ENCODE assay signal across 9 cellular contexts in genomic region chr11:6610591-6610990, GRCh38. TPM values are rescaled to one million over a fixed set of nuclear protein-coding genes. Genes with fewer than 3 reads are reported as not detected.
DNase-seq lines count a peak whose midpoint lies in the region; ATAC-seq and TF ChIP-seq lines count a peak whose summit lies in the region.
"Had no signal": no experiment of that assay in that cellular context is flagged by ENCODE, and none has a peak within 500 bp of the region (broad histone marks: within the 10 kb centered on the region; RNA-seq: fewer than 3 reads in every experiment).

No MANE protein-coding gene starts in this region.

- peak overlapping the region; percentile 92; the same call in 1 of the 2 replicates for H3K23ac ChIP-seq in IMR-90 (ENCODE audit: low read depth, low read length)

- 0 out of 4 replicates have a peak overlapping the region, but pooled peaks of 1 of the 2 experiments have one; percentile 19 for H4K8ac ChIP-seq in IMR-90 (ENCODE audit: low read depth in 2 of 2, low read length in 2 of 2)

- H2AK9ac ChIP-seq in IMR-90 (replicated peaks; ENCODE audit: low read depth, low read length, poor library complexity) = no peak overlapping the region

- H3K18ac ChIP-seq in IMR-90 (ENCODE audit: low read depth, low read length) = no peak overlapping the region

- in situ Hi-C loops in IMR-90 (cut with MboI; ENCODE audit: low sequenced_read_pairs) (no loop called here), brain microvascular endothelial cell (cut with HindIII; ENCODE audit: low pct_ligation_motif_present, low sequenced_read_pairs) (no loop called here), HAP-1 (cut with MboI; ENCODE audit: low sequenced_read_pairs) (loop anchor here (5.0 kb wide), 1 partner anchor 72 kb away; the partner anchor contains the start of gene MRPL17)

- H3K27me3 ChIP-seq in IMR-90 (ENCODE audit: control insufficient read depth, insufficient read depth, low read length) = no peaks in the 10 kb centered on the region
- no peaks in the 10 kb centered on the region for H3K27me3 ChIP-seq in brain microvascular endothelial cell (replicated peaks)
- no peaks in the 10 kb centered on the region for H3K27me3 ChIP-seq in muscle layer of colon (ENCODE audit: control insufficient read depth in 1 of 2, insufficient read depth in 2 of 2, low read length in 2 of 2)
- H3K27me3 ChIP-seq in HAP-1 (ENCODE audit: low read depth) = no peaks in the 10 kb centered on the region

- 100% methylated on average over 1 of the region's 6 CpGs; no CpG with 5 or more reads in 1 of the 2 experiments for WGBS in IMR-90 (ENCODE audit: extremely low coverage in 2 of 2, insufficient read length in 1 of 2), 2 experiments

- intact Hi-C loops in IMR-90 (cut with micrococcal nuclease) = no loop called here

- H3K9me1 ChIP-seq in IMR-90 (ENCODE audit: insufficient read depth, low read length) = peaks cover 33% of the 10 kb centered on the region

- H3K9me3 ChIP-seq in IMR-90 (ENCODE audit: control insufficient read depth, insufficient read depth, low read length) = no peaks in the 10 kb centered on the region
- H3K9me3 ChIP-seq in muscle layer of colon (ENCODE audit: low read length) = no peaks in the 10 kb centered on the region
- no peaks in the 10 kb centered on the region for H3K9me3 ChIP-seq in HAP-1

- H3K56ac ChIP-seq in IMR-90 (ENCODE audit: extremely low read depth, insufficient read depth, low read length) = no peak overlapping the region

- H2AFZ ChIP-seq in IMR-90 (replicated peaks; ENCODE audit: low read length, poor library complexity) = no peak overlapping the region

- no peak overlapping the region for H3K4ac ChIP-seq in IMR-90 (ENCODE audit: low read depth, low read length)

- H3K4me3 ChIP-seq in IMR-90 (ENCODE audit: insufficient read depth, low read depth, low read length) (no peak overlapping the region), brain microvascular endothelial cell (ENCODE audit: low read depth, low read length) (peak overlapping the region; percentile 74), muscle layer of colon (ENCODE audit: low read depth in 1 of 2, low read length in 2 of 2) (peak overlapping the region in 1 of 2 donors; percentile 71), HAP-1 (no peak overlapping the region; the same call in 1 of the 2 replicates)

- ATAC-seq in IMR-90 (ENCODE audit: low read depth) (no peak), left lobe of liver (no peak), HG03432 (IDR thresholded peaks at IDR 0.05; ENCODE audit: unreplicated experiment) (no peak)

- H3K4me1 ChIP-seq in IMR-90 (ENCODE audit: control insufficient read depth, insufficient read depth, low read length) (peaks cover 31% of the 10 kb centered on the region), muscle layer of colon (ENCODE audit: insufficient read depth, low read length) (peaks cover 66% of the 10 kb centered on the region), HAP-1 (peaks cover 19% of the 10 kb centered on the region)

- H2AK5ac ChIP-seq in IMR-90 (ENCODE audit: low read depth, low read length) = peak overlapping the region; percentile 20; the same call in 1 of the 2 replicates

- peak overlapping the region; percentile 96; the same call in 1 of the 2 replicates for H3K9ac ChIP-seq in IMR-90 (ENCODE audit: low read depth, low read length)
- peak overlapping the region; percentile 89 for H3K9ac ChIP-seq in muscle layer of colon (ENCODE audit: low read length)

- no peak for TF ChIP-seq CTCF in 22Rv1 (IDR thresholded peaks at IDR 0.05)
- TF ChIP-seq CTCF in IMR-90 (conservative IDR thresholded peaks at IDR 0.05; ENCODE audit: low read depth, low read length) = no peak
- no peak for TF ChIP-seq CTCF in brain microvascular endothelial cell (IDR thresholded peaks at IDR 0.05; ENCODE audit: low read depth, low read length, missing control alignments)

- TF ChIP-seq RAD21 in IMR-90 (IDR thresholded peaks at IDR 0.05; ENCODE audit: low read length) = no peak

- dilution Hi-C loops in IMR-90 (cut with HindIII; ENCODE audit: low sequenced_read_pairs, unreplicated experiment) = no loop called here

- H2BK120ac ChIP-seq in IMR-90 (ENCODE audit: low read depth, low read length) = no peak overlapping the region

- peaks cover 31 to 73% of the 10 kb centered on the region in 2 experiments for H3K79me1 ChIP-seq in IMR-90 (ENCODE audit: low read depth in 1 of 2, low read length in 2 of 2)

- CTCF ChIA-PET in IMR-90 (lab: Yijun Ruan, JAX) = no interaction called here

- no peak overlapping the region for H2BK15ac ChIP-seq in IMR-90 (ENCODE audit: low read depth, low read length)

- BruUV-seq in IMR-90 (replicated peaks; lab: Mats Ljungman, UMichigan) = no TSS peak

- peaks cover 8% of the 10 kb centered on the region for H4K20me1 ChIP-seq in IMR-90 (ENCODE audit: insufficient read depth, low read length)

- no peak for TF ChIP-seq POLR2A in IMR-90 (IDR thresholded peaks at IDR 0.05; ENCODE audit: low read depth, low read length)

- H4K5ac ChIP-seq in IMR-90 (ENCODE audit: low read depth, low read length) = no peak overlapping the region

- peak overlapping the region; percentile 98 for H3K27ac ChIP-seq in 22Rv1
- H3K27ac ChIP-seq in IMR-90 (ENCODE audit: insufficient read depth, low read length) = peak overlapping the region; percentile 84; the same call in 1 of the 2 replicates
- no peak overlapping the region for H3K27ac ChIP-seq in brain microvascular endothelial cell
- peak overlapping the region; percentile 97 for H3K27ac ChIP-seq in muscle layer of colon (ENCODE audit: low read depth, low read length)

- H3K14ac ChIP-seq in IMR-90 (replicated peaks; ENCODE audit: low read depth, low read length) = no peak overlapping the region

- no peak overlapping the region for H2BK5ac ChIP-seq in IMR-90 (ENCODE audit: low read depth, low read length, poor library complexity, severe bottlenecking)

- H3K36me3 ChIP-seq in IMR-90 (ENCODE audit: control insufficient read depth, insufficient read depth, low read length) (peaks cover 55% of the 10 kb centered on the region), brain microvascular endothelial cell (replicated peaks) (peaks cover 53% of the 10 kb centered on the region), muscle layer of colon (ENCODE audit: insufficient read depth, low read length) (peaks cover 62% of the 10 kb centered on the region), HAP-1 (replicated peaks) (peaks cover 47% of the 10 kb centered on the region)

- DNase-seq in IMR-90 = no peak
- no peak for DNase-seq in brain microvascular endothelial cell
- DNase-seq in HAP-1 (ENCODE audit: low spot score in 2 of 2) = no peak
- DNase-seq in mucosa of gallbladder (ENCODE audit: low spot score) = no peak
- no peak for DNase-seq in left lobe of liver (ENCODE audit: low spot score)
- DNase-seq: stimulated activated naive CD4-positive, alpha-beta T cell had no signal

- H4K91ac ChIP-seq in IMR-90 (ENCODE audit: insufficient read depth, low read depth, low read length) = no peak overlapping the region

- peak overlapping the region; percentile 96; the same call in 1 of the 2 replicates for H3K4me2 ChIP-seq in IMR-90 (ENCODE audit: low read depth, low read length)

- POLR2A ChIA-PET in IMR-90 (lab: Charles Lee; ENCODE audit: unreplicated experiment) = no interaction called here

- H2BK20ac ChIP-seq in IMR-90 (ENCODE audit: low read depth, low read length) = no peak overlapping the region

TF ChIP-seq in IMR-90, 13 proteins besides CTCF, POLR2A, EP300 and RAD21 (continues in another document):
- TF ChIP-seq ELK1 (IDR thresholded peaks at IDR 0.05; ENCODE audit: borderline replicate concordance, low read depth, low read length) = no peak
- TF ChIP-seq SMC3 (IDR thresholded peaks at IDR 0.05; ENCODE audit: low read depth, low read length) = no peak
- no peak for TF ChIP-seq RCOR1 (IDR thresholded peaks at IDR 0.05; ENCODE audit: insufficient replicate concordance, low read length)

RNA-seq across cellular contexts. Expression of gene TAF10, which starts 1.4 kb away (rescaled TPM):
- total RNA-seq in IMR-90 (2012; rRNA removed) (18.6 and 24.4 TPM in 2 replicates), mucosa of gallbladder (142 TPM), left lobe of liver (52.5 TPM)
- polyA plus RNA-seq in IMR-90 (2012; rRNA removed) = 132 and 180 TPM in 2 replicates
- polyA plus RNA-seq in IMR-90 (2012; cell fraction: cytosol; rRNA removed) = 73.3 and 76.1 TPM in 2 replicates
- polyA plus RNA-seq in IMR-90 (2012; cell fraction: nucleus; rRNA removed; ENCODE audit: low replicate concordance) = 71.9 and 78.4 TPM in 2 replicates

RNA-seq across cellular contexts. Expression of gene ILK, which starts 7.0 kb away (rescaled TPM):
- total RNA-seq in IMR-90 (2012; rRNA removed) = 272 and 339 TPM in 2 replicates
- 367 and 389 TPM in 2 replicates for polyA plus RNA-seq in IMR-90 (2012; rRNA removed)
- polyA plus RNA-seq in IMR-90 (2012; cell fraction: cytosol; rRNA removed) = 266 and 365 TPM in 2 replicates
- 346 and 590 TPM in 2 replicates for polyA plus RNA-seq in IMR-90 (2012; cell fraction: nucleus; rRNA removed; ENCODE audit: low replicate concordance)
- total RNA-seq in mucosa of gallbladder = 261 TPM
- total RNA-seq in left lobe of liver = 41.1 TPM

RNA-seq across cellular contexts. Expression of gene RRP8, which starts 7.2 kb away (rescaled TPM):
- total RNA-seq in IMR-90 (2012; rRNA removed) (11.1 and 11.5 TPM in 2 replicates), mucosa of gallbladder (25.8 TPM), left lobe of liver (14.4 TPM)
- polyA plus RNA-seq in IMR-90 (2012; rRNA removed) = 9.0 and 10.8 TPM in 2 replicates
- 2.5 and 3.4 TPM in 2 replicates for polyA plus RNA-seq in IMR-90 (2012; cell fraction: cytosol; rRNA removed)
- 6.7 and 14.2 TPM in 2 replicates for polyA plus RNA-seq in IMR-90 (2012; cell fraction: nucleus; rRNA removed; ENCODE audit: low replicate concordance)

RNA-seq across cellular contexts. Expression of gene TPP1, which starts 8.6 kb away (rescaled TPM):
- total RNA-seq in IMR-90 (2012; rRNA removed) (16.7 and 33.5 TPM in 2 replicates), mucosa of gallbladder (161 TPM), left lobe of liver (62.4 TPM)
- 66.2 and 108 TPM in 2 replicates for polyA plus RNA-seq in IMR-90 (2012; rRNA removed)
- polyA plus RNA-seq in IMR-90 (2012; cell fraction: cytosol; rRNA removed) = 41.8 and 75.0 TPM in 2 replicates
- polyA plus RNA-seq in IMR-90 (2012; cell fraction: nucleus; rRNA removed; ENCODE audit: low replicate concordance) = 76.6 and 101 TPM in 2 replicates

RNA-seq across cellular contexts. Expression of gene DCHS1, which starts 45.0 kb away (rescaled TPM):
- total RNA-seq in IMR-90 (2012; rRNA removed) = 1.4 and 1.7 TPM in 2 replicates
- 3.3 and 3.8 TPM in 2 replicates for polyA plus RNA-seq in IMR-90 (2012; rRNA removed)
- 2.0 and 3.8 TPM in 2 replicates for polyA plus RNA-seq in IMR-90 (2012; cell fraction: cytosol; rRNA removed)
- 6.7 and 13.0 TPM in 2 replicates for polyA plus RNA-seq in IMR-90 (2012; cell fraction: nucleus; rRNA removed; ENCODE audit: low replicate concordance)
- 25.1 TPM for total RNA-seq in mucosa of gallbladder
- 2.5 TPM for total RNA-seq in left lobe of liver
